1 cellular context compared by ENCODE assay signal in genomic region chr1:190864013-190864610, GRCh38.
TF ChIP-seq lines count a peak whose summit lies in the region.

No MANE protein-coding gene starts in this region.

TF ChIP-seq in GM23338, 12 proteins besides CTCF, POLR2A, EP300 and RAD21 (continued from another document):
- TF ChIP-seq ZNF462 (CRISPR knock-in tag; IDR thresholded peaks at IDR 0.05): no peak
- TF ChIP-seq ZNF331 (CRISPR knock-in tag; IDR thresholded peaks at IDR 0.05; ENCODE audit: low read depth): no peak
- TF ChIP-seq EZH2 (IDR thresholded peaks at IDR 0.05; ENCODE audit: low read depth, unreplicated experiment): no peak
- TF ChIP-seq, protein P1, sequence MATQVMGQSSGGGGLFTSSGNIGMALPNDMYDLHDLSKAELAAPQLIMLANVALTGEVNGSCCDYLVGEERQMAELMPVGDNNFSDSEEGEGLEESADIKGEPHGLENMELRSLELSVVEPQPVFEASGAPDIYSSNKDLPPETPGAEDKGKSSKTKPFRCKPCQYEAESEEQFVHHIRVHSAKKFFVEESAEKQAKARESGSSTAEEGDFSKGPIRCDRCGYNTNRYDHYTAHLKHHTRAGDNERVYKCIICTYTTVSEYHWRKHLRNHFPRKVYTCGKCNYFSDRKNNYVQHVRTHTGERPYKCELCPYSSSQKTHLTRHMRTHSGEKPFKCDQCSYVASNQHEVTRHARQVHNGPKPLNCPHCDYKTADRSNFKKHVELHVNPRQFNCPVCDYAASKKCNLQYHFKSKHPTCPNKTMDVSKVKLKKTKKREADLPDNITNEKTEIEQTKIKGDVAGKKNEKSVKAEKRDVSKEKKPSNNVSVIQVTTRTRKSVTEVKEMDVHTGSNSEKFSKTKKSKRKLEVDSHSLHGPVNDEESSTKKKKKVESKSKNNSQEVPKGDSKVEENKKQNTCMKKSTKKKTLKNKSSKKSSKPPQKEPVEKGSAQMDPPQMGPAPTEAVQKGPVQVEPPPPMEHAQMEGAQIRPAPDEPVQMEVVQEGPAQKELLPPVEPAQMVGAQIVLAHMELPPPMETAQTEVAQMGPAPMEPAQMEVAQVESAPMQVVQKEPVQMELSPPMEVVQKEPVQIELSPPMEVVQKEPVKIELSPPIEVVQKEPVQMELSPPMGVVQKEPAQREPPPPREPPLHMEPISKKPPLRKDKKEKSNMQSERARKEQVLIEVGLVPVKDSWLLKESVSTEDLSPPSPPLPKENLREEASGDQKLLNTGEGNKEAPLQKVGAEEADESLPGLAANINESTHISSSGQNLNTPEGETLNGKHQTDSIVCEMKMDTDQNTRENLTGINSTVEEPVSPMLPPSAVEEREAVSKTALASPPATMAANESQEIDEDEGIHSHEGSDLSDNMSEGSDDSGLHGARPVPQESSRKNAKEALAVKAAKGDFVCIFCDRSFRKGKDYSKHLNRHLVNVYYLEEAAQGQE (IDR thresholded peaks at IDR 0.05; ENCODE audit: unreplicated experiment): no peak
- no peak for TF ChIP-seq JUNB (IDR thresholded peaks at IDR 0.05; ENCODE audit: unreplicated experiment)
- TF ChIP-seq STAT1 (IDR thresholded peaks at IDR 0.05; ENCODE audit: unreplicated experiment): no peak
